ENCODE assay signal across 8 cellular contexts in genomic region chr15:74432271-74432967, GRCh38. TPM values are rescaled to one million over a fixed set of nuclear protein-coding genes. Genes with fewer than 3 reads are reported as not detected.
A peak's percentile ranks its signal among the peaks of the same experiment; 100 is the strongest.
DNase-seq lines count a peak whose midpoint lies in the region; ATAC-seq and TF ChIP-seq lines count a peak whose summit lies in the region.

No MANE protein-coding gene starts in this region.

- H3K4me1 Mint-ChIP-seq in activated CD4-positive, alpha-beta T cell treated with anti-CD3 and anti-CD28 coated beads, Interleukin-2, amount 10 ng/mL, durations not matched to agents 24 days and 14 days, result peaks cover 78% of the 10 kb centered on the region
- H3K4me1 Mint-ChIP-seq in activated CD8-positive, alpha-beta T cell treated with anti-CD3 and anti-CD28 coated beads for 36 hours (ENCODE audit: low read depth), result peaks cover 71% of the 10 kb centered on the region

- peak; percentile 65 for DNase-seq in activated CD4-positive, alpha-beta T cell treated with anti-CD3 and anti-CD28 coated beads, Interleukin-2, amount 10 ng/mL, durations not matched to agents 24 days and 14 days
- no peak for DNase-seq in activated CD4-positive, alpha-beta T cell treated with anti-CD3 and anti-CD28 coated beads, Interleukin-2, amount 50 U/mL, for 48 hours
- no peak for DNase-seq in activated CD8-positive, alpha-beta T cell treated with anti-CD3 and anti-CD28 coated beads for 36 hours
- DNase-seq in left colon (no peak), NCI-H2081 (lab: John Stamatoyannopoulos, UW) (no peak)

- H3K27me3 Mint-ChIP-seq in activated CD4-positive, alpha-beta T cell treated with anti-CD3 and anti-CD28 coated beads, Interleukin-2, amount 10 ng/mL, durations not matched to agents 24 days and 14 days, result no peaks in the 10 kb centered on the region
- no peaks in the 10 kb centered on the region for H3K27me3 Mint-ChIP-seq in activated CD8-positive, alpha-beta T cell treated with anti-CD3 and anti-CD28 coated beads for 36 hours

- H3K27ac ChIP-seq in stomach smooth muscle (ENCODE audit: low read length), result no peak overlapping the region

- peak overlapping the region; percentile 80 for H3K27ac Mint-ChIP-seq in activated CD4-positive, alpha-beta T cell treated with anti-CD3 and anti-CD28 coated beads, Interleukin-2, amount 10 ng/mL, durations not matched to agents 24 days and 14 days
- H3K27ac Mint-ChIP-seq in activated CD8-positive, alpha-beta T cell treated with anti-CD3 and anti-CD28 coated beads for 36 hours, result peak overlapping the region; percentile 81

- H3K9me3 ChIP-seq in stomach smooth muscle (ENCODE audit: control insufficient read depth in 2 of 2, low read length in 2 of 2), result no peaks in the 10 kb centered on the region

- CTCF ChIA-PET in activated CD8-positive, alpha-beta T cell treated with anti-CD3 and anti-CD28 coated beads for 36 hours (lab: Charles Lee), result interaction anchor here (0.6 to 38.4 kb wide), 7 partner anchors 9 to 304 kb away, joined by 3 to 840 read pairs (median 3); no protein-coding TSS in a partner anchor

- POLR2A ChIA-PET in activated CD8-positive, alpha-beta T cell treated with anti-CD3 and anti-CD28 coated beads for 36 hours (lab: Charles Lee), result interaction anchor here (1.1 to 7.3 kb wide), 3 partner anchors 30 to 58 kb away, joined by 4 to 56 read pairs (median 14); no protein-coding TSS in a partner anchor

- H3K36me3 Mint-ChIP-seq in activated CD4-positive, alpha-beta T cell treated with anti-CD3 and anti-CD28 coated beads, Interleukin-2, amount 10 ng/mL, durations not matched to agents 24 days and 14 days (ENCODE audit: low read depth), result peaks cover 38% of the 10 kb centered on the region
- H3K36me3 Mint-ChIP-seq in activated CD8-positive, alpha-beta T cell treated with anti-CD3 and anti-CD28 coated beads for 36 hours (ENCODE audit: low read depth), result peaks cover 44% of the 10 kb centered on the region

- H3K9me3 Mint-ChIP-seq in activated CD4-positive, alpha-beta T cell treated with anti-CD3 and anti-CD28 coated beads, Interleukin-2, amount 10 ng/mL, durations not matched to agents 24 days and 14 days, result no peaks in the 10 kb centered on the region
- no peaks in the 10 kb centered on the region for H3K9me3 Mint-ChIP-seq in activated CD8-positive, alpha-beta T cell treated with anti-CD3 and anti-CD28 coated beads for 36 hours

- intact Hi-C loops in activated CD4-positive, alpha-beta T cell treated with anti-CD3 and anti-CD28 coated beads, Interleukin-2, amount 10 ng/mL, durations not matched to agents 24 days and 14 days (cut with micrococcal nuclease), result loop anchor here (10.0 kb wide), 1 partner anchor 112 kb away; the partner anchor contains the start of gene ARID3B
- intact Hi-C loops in activated CD8-positive, alpha-beta T cell treated with anti-CD3 and anti-CD28 coated beads for 36 hours (cut with micrococcal nuclease), result no loop called here
- intact Hi-C loops in left colon (cut with DNase I, micrococcal nuclease), result no loop called here

- H3K4me1 ChIP-seq in stomach smooth muscle (ENCODE audit: control insufficient read depth, insufficient read depth, low read length), result peaks cover 18% of the 10 kb centered on the region

- H3K4me3 Mint-ChIP-seq in activated CD4-positive, alpha-beta T cell treated with anti-CD3 and anti-CD28 coated beads, Interleukin-2, amount 10 ng/mL, durations not matched to agents 24 days and 14 days, result peak overlapping the region; percentile 95
- H3K4me3 Mint-ChIP-seq in activated CD8-positive, alpha-beta T cell treated with anti-CD3 and anti-CD28 coated beads for 36 hours, result peak overlapping the region; percentile 93

- ATAC-seq in activated CD8-positive, alpha-beta T cell treated with anti-CD3 and anti-CD28 coated beads for 36 hours, result no peak
- ATAC-seq in left colon, result no peak
- ATAC-seq in GM21526 (IDR thresholded peaks at IDR 0.05; ENCODE audit: low FRiP score, unreplicated experiment), result no peak

- H3K27me3 ChIP-seq in stomach smooth muscle (ENCODE audit: control insufficient read depth in 1 of 2, insufficient read depth in 2 of 2, low read length in 2 of 2), result peaks cover 32 to 39% of the 10 kb centered on the region in 2 donors

- H3K4me3 ChIP-seq in iPS-11a (ENCODE audit: low read depth, low read length) (peak overlapping the region; percentile 35), stomach smooth muscle (ENCODE audit: low read length in 2 of 2) (peak overlapping the region; percentile 12 to 54)

- TF ChIP-seq CTCF in activated CD8-positive, alpha-beta T cell treated with anti-CD3 and anti-CD28 coated beads for 36 hours (IDR thresholded peaks at IDR 0.05), result no peak

- H3K36me3 ChIP-seq in stomach smooth muscle (ENCODE audit: control insufficient read depth in 2 of 2, insufficient read depth in 2 of 2, low read length in 2 of 2), result no peaks in the 10 kb centered on the region

- no peak overlapping the region for H3K9ac ChIP-seq in stomach smooth muscle (ENCODE audit: low read length in 2 of 2)

RNA-seq across cellular contexts. Expression of gene SEMA7A, which starts 1.3 kb away (rescaled TPM):
- total RNA-seq in activated CD4-positive, alpha-beta T cell treated with anti-CD3 and anti-CD28 coated beads, Interleukin-2, amount 10 ng/mL, durations not matched to agents 24 days and 14 days, result 88.0 and 89.6 TPM in 2 replicates
- 10 to 100 TPM; 62.4 TPM for total RNA-seq in activated CD8-positive, alpha-beta T cell treated with anti-CD3 and anti-CD28 coated beads for 36 hours
- 1 to 10 TPM in 1 of 2 donors, under 1 TPM in 1; 0.79 to 1.7 TPM for total RNA-seq in left colon

RNA-seq across cellular contexts. Expression of gene UBL7, which starts 28.5 kb away (rescaled TPM):
- 53.5 and 62.1 TPM in 2 replicates for total RNA-seq in activated CD4-positive, alpha-beta T cell treated with anti-CD3 and anti-CD28 coated beads, Interleukin-2, amount 10 ng/mL, durations not matched to agents 24 days and 14 days
- total RNA-seq in activated CD8-positive, alpha-beta T cell treated with anti-CD3 and anti-CD28 coated beads for 36 hours, result 10 to 100 TPM; 48.8 to 53.3 TPM
- total RNA-seq in left colon, result 10 to 100 TPM; 25.5 to 33.7 TPM

Comparison
In these comparisons a context has a peak if more than half of its experiments do, and no peak if none do; other contexts are left out.
1. RNA of gene SEMA7A, which starts 1.3 kb away (total RNA-seq): 88.0 to 89.6 TPM in activated CD4-positive, alpha-beta T cell treated with anti-CD3 and anti-CD28 coated beads, Interleukin-2, amount 10 ng/mL, durations not matched to agents 24 days and 14 days and 62.4 TPM in activated CD8-positive, alpha-beta T cell treated with anti-CD3 and anti-CD28 coated beads for 36 hours; 0.79 to 1.7 TPM in left colon; every median in the first group is over 10 times any median in the second.